ENCODE assay signal across 22 cellular contexts in the genomic region with DNA sequence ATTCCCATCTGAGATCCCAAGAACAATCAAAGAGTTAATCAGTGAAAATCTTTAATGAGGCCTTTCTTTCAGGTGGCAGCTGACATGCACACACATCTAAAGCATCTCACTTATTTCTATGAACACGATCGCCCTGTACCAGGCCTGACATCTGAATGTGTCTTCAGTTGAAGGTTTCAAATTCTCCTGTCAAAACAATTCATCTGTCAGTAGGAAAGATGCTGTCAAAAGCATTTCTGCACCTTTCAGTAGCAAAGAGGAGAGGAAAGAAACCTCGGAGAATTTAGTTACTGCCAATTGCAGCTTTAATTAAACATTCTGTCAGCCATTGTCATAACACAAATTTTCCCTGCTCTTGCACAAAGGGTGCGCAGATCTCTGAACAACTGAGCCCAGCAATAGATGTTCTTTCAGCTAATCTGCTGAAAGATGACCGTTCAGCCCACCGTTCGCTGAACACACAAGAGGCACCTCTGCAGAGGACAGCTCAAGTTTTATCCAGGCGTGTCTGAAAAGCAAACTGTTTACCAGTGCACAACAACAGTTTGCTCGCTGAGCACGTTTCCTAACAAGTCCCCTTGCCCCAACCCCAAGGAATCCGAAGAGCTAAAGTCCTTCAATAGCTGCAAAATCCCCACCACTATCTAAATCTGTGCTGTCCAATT. TPM values are rescaled to one million over a fixed set of nuclear protein-coding genes. Genes with fewer than 3 reads are reported as not detected.
A peak's percentile ranks its signal among the peaks of the same experiment; 100 is the strongest.
DNase-seq lines count a peak whose midpoint lies in the region; ATAC-seq and TF ChIP-seq lines count a peak whose summit lies in the region.
"Had no signal": no experiment of that assay in that cellular context is flagged by ENCODE, and none has a peak within 500 bp of the region (broad histone marks: within the 10 kb centered on the region; RNA-seq: fewer than 3 reads in every experiment).

No MANE protein-coding gene starts in this region.

- H3K27me3 Mint-ChIP-seq in activated naive CD4-positive, alpha-beta T cell treated with anti-CD3 and anti-CD28 coated beads, Interleukin-2, amount 50 U/mL, for 24 hours, result no peaks in the 10 kb centered on the region
- no peaks in the 10 kb centered on the region for H3K27me3 Mint-ChIP-seq in activated naive CD4-positive, alpha-beta T cell treated with anti-CD3 and anti-CD28 coated beads for 36 hours (ENCODE audit: low read depth)
- H3K27me3 Mint-ChIP-seq in WTC11 (ENCODE audit: low read depth), result no peaks in the 10 kb centered on the region
- H3K27me3 Mint-ChIP-seq in nephron (ENCODE audit: low read depth), result no peaks in the 10 kb centered on the region
- H3K27me3 Mint-ChIP-seq: stimulated activated naive CD8-positive, alpha-beta T cell treated with anti-CD3 and anti-CD28 coated beads, Interleukin-15, amount 100 ng/mL, for 72 hours had no signal

- intact Hi-C loops in activated naive CD4-positive, alpha-beta T cell treated with anti-CD3 and anti-CD28 coated beads for 36 hours (cut with micrococcal nuclease), result no loop called here

- H3K27me3 ChIP-seq in subcutaneous abdominal adipose tissue (ENCODE audit: control insufficient read depth in 5 of 5, insufficient read depth in 4 of 5, low read length in 5 of 5), result no peaks in the 10 kb centered on the region
- H3K27me3 ChIP-seq: heart left ventricle, SJSA1, transverse colon had no signal

- no peak overlapping the region for H3K9ac ChIP-seq in subcutaneous abdominal adipose tissue (ENCODE audit: low read length in 5 of 5)

- peaks cover 0 to 4% (median 0%) of the 10 kb centered on the region in 5 donors for H3K36me3 ChIP-seq in subcutaneous abdominal adipose tissue (ENCODE audit: control insufficient read depth in 5 of 5, insufficient read depth in 5 of 5, low read length in 5 of 5)
- H3K36me3 ChIP-seq: SJSA1, transverse colon had no signal

- H3K4me3 Mint-ChIP-seq in activated naive CD4-positive, alpha-beta T cell treated with anti-CD3 and anti-CD28 coated beads, Interleukin-2, amount 50 U/mL, for 24 hours, result no peak overlapping the region
- H3K4me3 Mint-ChIP-seq in activated naive CD4-positive, alpha-beta T cell treated with anti-CD3 and anti-CD28 coated beads for 36 hours, result no peak overlapping the region
- H3K4me3 Mint-ChIP-seq in WTC11 (no peak overlapping the region), nephron (peak overlapping the region in 1 of 3 experiments; percentile 55)
- H3K4me3 Mint-ChIP-seq: activated CD4-positive, alpha-beta T cell treated with anti-CD3 and anti-CD28 coated beads for 36 hours; activated naive CD8-positive, alpha-beta T cell treated with anti-CD3 and anti-CD28 coated beads, Interleukin-2, amount 10 ng/mL, durations not matched to agents 7 days and 5 days; CD14-positive monocyte; stimulated activated naive CD8-positive, alpha-beta T cell treated with anti-CD3 and anti-CD28 coated beads, Interleukin-15, amount 100 ng/mL, for 72 hours had no signal

- CTCF ChIA-PET in activated naive CD4-positive, alpha-beta T cell treated with anti-CD3 and anti-CD28 coated beads for 36 hours (lab: Charles Lee), result interaction anchor here (1.0 kb wide), 1 partner anchor 96 kb away, joined by 3 read pairs; no protein-coding TSS in a partner anchor
- CTCF ChIA-PET in WTC11 (lab: Charles Lee), result interaction anchor here (0.8 to 1.3 kb wide), 2 partner anchors 60 to 93 kb away, joined by 3 to 4 read pairs; no protein-coding TSS in a partner anchor

- H3K9me3 Mint-ChIP-seq in activated naive CD4-positive, alpha-beta T cell treated with anti-CD3 and anti-CD28 coated beads, Interleukin-2, amount 50 U/mL, for 24 hours, result no peaks in the 10 kb centered on the region
- peaks cover 3% of the 10 kb centered on the region for H3K9me3 Mint-ChIP-seq in activated naive CD4-positive, alpha-beta T cell treated with anti-CD3 and anti-CD28 coated beads for 36 hours
- H3K9me3 Mint-ChIP-seq in WTC11 (no peaks in the 10 kb centered on the region), nephron (no peaks in the 10 kb centered on the region)
- H3K9me3 Mint-ChIP-seq: activated naive CD8-positive, alpha-beta T cell treated with anti-CD3 and anti-CD28 coated beads, Interleukin-2, amount 10 ng/mL, durations not matched to agents 7 days and 5 days; stimulated activated naive CD8-positive, alpha-beta T cell treated with anti-CD3 and anti-CD28 coated beads, Interleukin-15, amount 100 ng/mL, for 72 hours had no signal

- no peak for DNase-seq in activated naive CD4-positive, alpha-beta T cell treated with anti-CD3 and anti-CD28 coated beads for 36 hours
- no peak for DNase-seq in WTC11 (ENCODE audit: low spot score)
- DNase-seq in SIG-M5 treated with dmso at 0.1 percent for 504 hours (lab: John Stamatoyannopoulos, UW; ENCODE audit: unreplicated experiment), result no peak
- DNase-seq in nucleus accumbens (lab: John Stamatoyannopoulos, UW), result no peak
- DNase-seq: activated CD4-positive, alpha-beta T cell treated with anti-CD3 and anti-CD28 coated beads for 36 hours; activated naive CD8-positive, alpha-beta T cell treated with anti-CD3 and anti-CD28 coated beads, Interleukin-2, amount 10 ng/mL, durations not matched to agents 7 days and 5 days; effector CD4-positive, alpha-beta T cell; erythroblast; heart left ventricle; NCI-H1436; NCI-H2107; NCI-H526; right cardiac atrium; stimulated activated naive CD8-positive, alpha-beta T cell treated with anti-CD3 and anti-CD28 coated beads, Interleukin-15, amount 100 ng/mL, for 72 hours; T-helper 1 cell; transverse colon had no signal

- peaks cover 65% of the 10 kb centered on the region for H3K4me1 Mint-ChIP-seq in activated naive CD4-positive, alpha-beta T cell treated with anti-CD3 and anti-CD28 coated beads, Interleukin-2, amount 50 U/mL, for 24 hours
- peaks cover 59% of the 10 kb centered on the region for H3K4me1 Mint-ChIP-seq in activated naive CD4-positive, alpha-beta T cell treated with anti-CD3 and anti-CD28 coated beads for 36 hours (ENCODE audit: low read depth)
- H3K4me1 Mint-ChIP-seq in WTC11 (peaks cover 66% of the 10 kb centered on the region), nephron (peaks cover 65% of the 10 kb centered on the region)

- H3K27ac ChIP-seq in subcutaneous abdominal adipose tissue (ENCODE audit: low read depth, low read length), result peak overlapping the region; percentile 15
- H3K27ac ChIP-seq: SJSA1 had no signal

- H3K36me3 Mint-ChIP-seq in activated naive CD4-positive, alpha-beta T cell treated with anti-CD3 and anti-CD28 coated beads, Interleukin-2, amount 50 U/mL, for 24 hours, result peaks cover 5% of the 10 kb centered on the region
- peaks cover 11% of the 10 kb centered on the region for H3K36me3 Mint-ChIP-seq in activated naive CD4-positive, alpha-beta T cell treated with anti-CD3 and anti-CD28 coated beads for 36 hours (ENCODE audit: low read depth)
- H3K36me3 Mint-ChIP-seq in WTC11, result peaks cover 4% of the 10 kb centered on the region
- H3K36me3 Mint-ChIP-seq in nephron (ENCODE audit: low read depth), result no peaks in the 10 kb centered on the region

- no peaks in the 10 kb centered on the region for H3K9me3 ChIP-seq in subcutaneous abdominal adipose tissue (ENCODE audit: control insufficient read depth in 5 of 5, low read length in 5 of 5)
- H3K9me3 ChIP-seq: heart left ventricle, SJSA1, transverse colon had no signal

- TF ChIP-seq CTCF in WTC11 (IDR thresholded peaks at IDR 0.05) (no peak), nephron (IDR thresholded peaks at IDR 0.05; ENCODE audit: unreplicated experiment in 3 of 3) (no peak)

- POLR2A ChIA-PET in WTC11 (lab: Charles Lee), result interaction anchor here (0.6 to 0.7 kb wide), 2 partner anchors 24 to 403 kb away, joined by 4 to 9 read pairs; no protein-coding TSS in a partner anchor

- H3K27ac Mint-ChIP-seq in activated naive CD4-positive, alpha-beta T cell treated with anti-CD3 and anti-CD28 coated beads, Interleukin-2, amount 50 U/mL, for 24 hours, result peak overlapping the region; percentile 56
- H3K27ac Mint-ChIP-seq in activated naive CD4-positive, alpha-beta T cell treated with anti-CD3 and anti-CD28 coated beads for 36 hours, result no peak overlapping the region
- H3K27ac Mint-ChIP-seq in WTC11, result peak overlapping the region; percentile 84
- H3K27ac Mint-ChIP-seq in nephron, result peak overlapping the region in 2 of 3 experiments; percentile 30 to 40
- H3K27ac Mint-ChIP-seq: activated naive CD8-positive, alpha-beta T cell treated with anti-CD3 and anti-CD28 coated beads, Interleukin-2, amount 10 ng/mL, durations not matched to agents 7 days and 5 days; CD14-positive monocyte; stimulated activated naive CD8-positive, alpha-beta T cell treated with anti-CD3 and anti-CD28 coated beads, Interleukin-15, amount 100 ng/mL, for 72 hours had no signal

- peaks cover 0 to 44% (median 23%) of the 10 kb centered on the region in 5 donors for H3K4me1 ChIP-seq in subcutaneous abdominal adipose tissue (ENCODE audit: control insufficient read depth in 5 of 5, insufficient read depth in 5 of 5, low read length in 5 of 5)

- H3K4me3 ChIP-seq in subcutaneous abdominal adipose tissue (ENCODE audit: low read depth in 1 of 5, low read length in 5 of 5), result no peak overlapping the region
- H3K4me3 ChIP-seq: heart left ventricle, SJSA1, transverse colon had no signal

- ATAC-seq in WTC11 (no peak), GM18867 (IDR thresholded peaks at IDR 0.05; ENCODE audit: unreplicated experiment) (no peak)
- ATAC-seq: activated CD4-positive, alpha-beta T cell treated with anti-CD3 and anti-CD28 coated beads for 36 hours; heart left ventricle; right cardiac atrium; stimulated activated naive CD8-positive, alpha-beta T cell treated with anti-CD3 and anti-CD28 coated beads, Interleukin-15, amount 100 ng/mL, for 72 hours had no signal

TF ChIP-seq in WTC11, 78 proteins besides CTCF, POLR2A, EP300 and RAD21:
- no peak for TF ChIP-seq RORB (CRISPR knock-in tag; IDR thresholded peaks at IDR 0.05)
- TF ChIP-seq SMAD4 (CRISPR knock-in tag; IDR thresholded peaks at IDR 0.05), result no peak
- TF ChIP-seq CREB1 (CRISPR knock-in tag; IDR thresholded peaks at IDR 0.05), result no peak
- no peak for TF ChIP-seq KAT7 (CRISPR knock-in tag; IDR thresholded peaks at IDR 0.05; ENCODE audit: borderline replicate concordance)
- no peak for TF ChIP-seq PRRX2 (CRISPR knock-in tag; IDR thresholded peaks at IDR 0.05)
- TF ChIP-seq, protein P1, sequence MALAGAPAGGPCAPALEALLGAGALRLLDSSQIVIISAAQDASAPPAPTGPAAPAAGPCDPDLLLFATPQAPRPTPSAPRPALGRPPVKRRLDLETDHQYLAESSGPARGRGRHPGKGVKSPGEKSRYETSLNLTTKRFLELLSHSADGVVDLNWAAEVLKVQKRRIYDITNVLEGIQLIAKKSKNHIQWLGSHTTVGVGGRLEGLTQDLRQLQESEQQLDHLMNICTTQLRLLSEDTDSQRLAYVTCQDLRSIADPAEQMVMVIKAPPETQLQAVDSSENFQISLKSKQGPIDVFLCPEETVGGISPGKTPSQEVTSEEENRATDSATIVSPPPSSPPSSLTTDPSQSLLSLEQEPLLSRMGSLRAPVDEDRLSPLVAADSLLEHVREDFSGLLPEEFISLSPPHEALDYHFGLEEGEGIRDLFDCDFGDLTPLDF (CRISPR knock-in tag; IDR thresholded peaks at IDR 0.05), result no peak
- TF ChIP-seq SOX15 (CRISPR knock-in tag; IDR thresholded peaks at IDR 0.05), result no peak
- TF ChIP-seq ZNF416 (CRISPR knock-in tag; IDR thresholded peaks at IDR 0.05), result no peak

RNA-seq across cellular contexts. Expression of a gene that starts 34.1 kb away (rescaled TPM):
- 10 to 100 TPM; 18.3 to 19.0 TPM for total RNA-seq in activated naive CD4-positive, alpha-beta T cell treated with anti-CD3 and anti-CD28 coated beads for 36 hours
- total RNA-seq in WTC11 (2021), result 105 to 109 TPM (median 108 TPM) in 3 replicates
